Comparison of ENCODE assay signal across 14 cellular contexts in the genomic region with DNA sequence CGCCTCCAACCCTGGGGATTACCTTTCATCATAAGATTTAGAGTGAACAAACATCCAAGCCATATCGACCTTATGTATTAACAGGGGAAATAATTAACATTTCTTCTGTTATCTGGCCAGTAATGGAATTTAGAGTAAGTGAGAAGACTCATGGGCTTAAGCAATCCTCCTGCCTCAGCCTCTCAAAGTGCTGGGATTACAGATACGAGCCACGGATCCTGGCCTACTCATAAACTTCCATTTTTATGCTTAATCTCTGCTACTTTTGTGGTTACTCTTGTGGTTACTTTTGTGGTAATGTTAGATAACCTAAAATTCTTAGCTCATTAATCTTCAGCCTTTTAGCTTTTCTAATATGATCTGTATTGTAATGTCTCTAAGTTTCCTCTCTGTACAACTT.
DNase-seq lines count a peak whose midpoint lies in the region; TF ChIP-seq lines count a peak whose summit lies in the region.
"Had no signal": no experiment of that assay in that cellular context is flagged by ENCODE, and none has a peak within 500 bp of the region (broad histone marks: within the 10 kb centered on the region; RNA-seq: fewer than 3 reads in every experiment).

No MANE protein-coding gene starts in this region.

- H2AFZ ChIP-seq in PC-9 = 0 out of 2 replicates have a peak overlapping the region, but pooled peaks have one; percentile 25

- H3K27ac Mint-ChIP-seq in activated T-helper 1 cell treated with anti-CD3 and anti-CD28 coated beads, Interleukin-12 subunit alpha, Interleukin-12 subunit beta, Interleukin-2, Interleukin-4 antibody, amounts not matched to agents 30 ng/mL and 10 ng/mL and 1 ng/mL, durations not matched to agents 14 hours and 24 hours and 36 hours = no peak overlapping the region
- no peak overlapping the region for H3K27ac Mint-ChIP-seq in activated CD4-positive, alpha-beta T cell treated with anti-CD3 and anti-CD28 coated beads, Interleukin-2, amount 10 ng/mL, durations not matched to agents 7 days and 5 days
- no peak overlapping the region for H3K27ac Mint-ChIP-seq in MCF 10A (ENCODE audit: low read depth, unreplicated experiment)
- H3K27ac Mint-ChIP-seq: CD4-positive, alpha-beta memory T cell; HFFc6 had no signal

- H3K9me3 Mint-ChIP-seq in activated T-helper 1 cell treated with anti-CD3 and anti-CD28 coated beads, Interleukin-12 subunit alpha, Interleukin-12 subunit beta, Interleukin-2, Interleukin-4 antibody, amounts not matched to agents 30 ng/mL and 10 ng/mL and 1 ng/mL, durations not matched to agents 14 hours and 24 hours and 36 hours = no peaks in the 10 kb centered on the region
- no peaks in the 10 kb centered on the region for H3K9me3 Mint-ChIP-seq in activated CD4-positive, alpha-beta T cell treated with anti-CD3 and anti-CD28 coated beads, Interleukin-2, amount 10 ng/mL, durations not matched to agents 7 days and 5 days
- no peaks in the 10 kb centered on the region for H3K9me3 Mint-ChIP-seq in MCF 10A (ENCODE audit: unreplicated experiment)
- H3K9me3 Mint-ChIP-seq: HFFc6 had no signal

- H3K36me3 Mint-ChIP-seq in activated T-helper 1 cell treated with anti-CD3 and anti-CD28 coated beads, Interleukin-12 subunit alpha, Interleukin-12 subunit beta, Interleukin-2, Interleukin-4 antibody, amounts not matched to agents 30 ng/mL and 10 ng/mL and 1 ng/mL, durations not matched to agents 14 hours and 24 hours and 36 hours (ENCODE audit: low read depth) = no peaks in the 10 kb centered on the region
- H3K36me3 Mint-ChIP-seq in activated CD4-positive, alpha-beta T cell treated with anti-CD3 and anti-CD28 coated beads, Interleukin-2, amount 10 ng/mL, durations not matched to agents 7 days and 5 days (ENCODE audit: low read depth) = no peaks in the 10 kb centered on the region
- peaks cover 6% of the 10 kb centered on the region for H3K36me3 Mint-ChIP-seq in MCF 10A (ENCODE audit: insufficient read depth, unreplicated experiment)
- H3K36me3 Mint-ChIP-seq: CD4-positive, alpha-beta memory T cell had no signal

- H3K4me3 Mint-ChIP-seq in activated T-helper 1 cell treated with anti-CD3 and anti-CD28 coated beads, Interleukin-12 subunit alpha, Interleukin-12 subunit beta, Interleukin-2, Interleukin-4 antibody, amounts not matched to agents 30 ng/mL and 10 ng/mL and 1 ng/mL, durations not matched to agents 14 hours and 24 hours and 36 hours = no peak overlapping the region
- no peak overlapping the region for H3K4me3 Mint-ChIP-seq in activated CD4-positive, alpha-beta T cell treated with anti-CD3 and anti-CD28 coated beads, Interleukin-2, amount 10 ng/mL, durations not matched to agents 7 days and 5 days
- no peak overlapping the region for H3K4me3 Mint-ChIP-seq in MCF 10A (ENCODE audit: unreplicated experiment)
- H3K4me3 Mint-ChIP-seq: CD4-positive, alpha-beta memory T cell; HFFc6 had no signal

- CTCF ChIA-PET in PC-9 (lab: Charles Lee) (no interaction called here), MCF 10A (lab: Yijun Ruan, JAX) (no interaction called here)
- CTCF ChIA-PET in activated CD4-positive, alpha-beta T cell treated with anti-CD3 and anti-CD28 coated beads, Interleukin-2, amount 10 ng/mL, durations not matched to agents 7 days and 5 days (lab: Charles Lee) = no interaction called here

- H3K27me3 ChIP-seq in PC-9 (ENCODE audit: insufficient read depth, low read depth) (no peaks in the 10 kb centered on the region), adrenal gland (no peaks in the 10 kb centered on the region)
- H3K27me3 ChIP-seq: BE2C had no signal

- TF ChIP-seq CTCF in PC-9 (conservative IDR thresholded peaks at IDR 0.05) (no peak), fibroblast of the aortic adventitia (IDR thresholded peaks at IDR 0.05; ENCODE audit: insufficient read depth, low read length) (no peak), adrenal gland (IDR thresholded peaks at IDR 0.05) (no peak), MCF 10A (IDR thresholded peaks at IDR 0.05; ENCODE audit: unreplicated experiment) (no peak)

- no peaks in the 10 kb centered on the region for H3F3A ChIP-seq in PC-9 (ENCODE audit: insufficient read depth, low read depth)

- no peak overlapping the region for H3K4me2 ChIP-seq in PC-9

- no peaks in the 10 kb centered on the region for H3K79me2 ChIP-seq in PC-9 (ENCODE audit: low read depth)

- H3K36me3 ChIP-seq in PC-9 (ENCODE audit: low read depth) (no peaks in the 10 kb centered on the region), adrenal gland (replicated peaks in 1 of 2) (no peaks in the 10 kb centered on the region)
- H3K36me3 ChIP-seq: BE2C had no signal

- POLR2A ChIA-PET in PC-9 (lab: Charles Lee; ENCODE audit: unreplicated experiment) = no interaction called here
- POLR2A ChIA-PET in activated CD4-positive, alpha-beta T cell treated with anti-CD3 and anti-CD28 coated beads, Interleukin-2, amount 10 ng/mL, durations not matched to agents 7 days and 5 days (lab: Charles Lee) = no interaction called here
- POLR2A ChIA-PET in MCF 10A (lab: Yijun Ruan, JAX) = interaction anchor here (0.7 kb wide), 1 partner anchor 32 kb away, joined by 3 read pairs; no protein-coding TSS in a partner anchor

- DNase-seq in M059J (ENCODE audit: low read depth) (peak; percentile 3), PC-9 (no peak), fibroblast of the aortic adventitia (ENCODE audit: low read depth) (peak; percentile 3), adrenal gland (no peak), MCF 10A (ENCODE audit: unreplicated experiment) (no peak)
- no peak for DNase-seq in activated T-helper 1 cell treated with anti-CD3 and anti-CD28 coated beads, Interleukin-12 subunit alpha, Interleukin-12 subunit beta, Interleukin-2, Interleukin-4 antibody, amounts not matched to agents 30 ng/mL and 10 ng/mL and 1 ng/mL, durations not matched to agents 14 hours and 24 hours and 36 hours (ENCODE audit: low spot score)
- no peak for DNase-seq in activated CD4-positive, alpha-beta T cell treated with anti-CD3 and anti-CD28 coated beads, Interleukin-2, amount 10 ng/mL, durations not matched to agents 7 days and 5 days
- DNase-seq: BE2C; CD4-positive, alpha-beta memory T cell; DMS79 treated with DMSO at 0.1 percent for 48 hours; GF-D8; HCEC 1CT; HFFc6 had no signal

- H3K4me1 Mint-ChIP-seq in activated T-helper 1 cell treated with anti-CD3 and anti-CD28 coated beads, Interleukin-12 subunit alpha, Interleukin-12 subunit beta, Interleukin-2, Interleukin-4 antibody, amounts not matched to agents 30 ng/mL and 10 ng/mL and 1 ng/mL, durations not matched to agents 14 hours and 24 hours and 36 hours (ENCODE audit: low read depth) = no peaks in the 10 kb centered on the region
- no peaks in the 10 kb centered on the region for H3K4me1 Mint-ChIP-seq in activated CD4-positive, alpha-beta T cell treated with anti-CD3 and anti-CD28 coated beads, Interleukin-2, amount 10 ng/mL, durations not matched to agents 7 days and 5 days
- peaks cover 12% of the 10 kb centered on the region for H3K4me1 Mint-ChIP-seq in MCF 10A (ENCODE audit: insufficient read depth, unreplicated experiment)
- H3K4me1 Mint-ChIP-seq: CD4-positive, alpha-beta memory T cell had no signal

- H3K9me3 ChIP-seq in PC-9 (ENCODE audit: insufficient read depth, low read depth) (no peaks in the 10 kb centered on the region), adrenal gland (replicated peaks in 1 of 3) (no peaks in the 10 kb centered on the region)
- H3K9me3 ChIP-seq: BE2C had no signal

- H3K9me2 ChIP-seq in PC-9 (ENCODE audit: insufficient read depth) = no peaks in the 10 kb centered on the region; the same call in 1 of the 2 replicates

- BruUV-seq in PC-9 (replicated peaks; lab: Mats Ljungman, UMichigan) (no TSS peak), MCF 10A (replicated peaks; lab: Mats Ljungman, UMichigan) (no TSS peak)

- WGBS in adrenal gland, 4 donors = 78 to 89% (median 84%) methylated on average over 4 of the region's 4 CpGs

- intact Hi-C loops in PC-9 (cut with micrococcal nuclease; ENCODE audit: unreplicated experiment) (no loop called here), adrenal gland (cut with DNase I) (no loop called here), MCF 10A (cut with micrococcal nuclease) (no loop called here)
- intact Hi-C loops in activated T-helper 1 cell treated with anti-CD3 and anti-CD28 coated beads, Interleukin-12 subunit alpha, Interleukin-12 subunit beta, Interleukin-2, Interleukin-4 antibody, amounts not matched to agents 30 ng/mL and 10 ng/mL and 1 ng/mL, durations not matched to agents 14 hours and 24 hours and 36 hours (cut with micrococcal nuclease) = no loop called here

- no peaks in the 10 kb centered on the region for H3K27me3 Mint-ChIP-seq in activated T-helper 1 cell treated with anti-CD3 and anti-CD28 coated beads, Interleukin-12 subunit alpha, Interleukin-12 subunit beta, Interleukin-2, Interleukin-4 antibody, amounts not matched to agents 30 ng/mL and 10 ng/mL and 1 ng/mL, durations not matched to agents 14 hours and 24 hours and 36 hours (ENCODE audit: insufficient read depth)
- H3K27me3 Mint-ChIP-seq in activated CD4-positive, alpha-beta T cell treated with anti-CD3 and anti-CD28 coated beads, Interleukin-2, amount 10 ng/mL, durations not matched to agents 7 days and 5 days = no peaks in the 10 kb centered on the region
- H3K27me3 Mint-ChIP-seq in MCF 10A (ENCODE audit: insufficient read depth, unreplicated experiment) = no peaks in the 10 kb centered on the region
- H3K27me3 Mint-ChIP-seq: CD4-positive, alpha-beta memory T cell had no signal

- H3K27ac ChIP-seq in PC-9 (no peak overlapping the region), adrenal gland (no peak overlapping the region)
- H3K27ac ChIP-seq: C4-2B had no signal

- no peaks in the 10 kb centered on the region for H4K20me1 ChIP-seq in PC-9 (ENCODE audit: insufficient read depth)

- H3K4me3 ChIP-seq in PC-9 = no peak overlapping the region
- H3K4me3 ChIP-seq in fibroblast of the aortic adventitia (ENCODE audit: low read depth, low read length) = no peak overlapping the region
- no peak overlapping the region for H3K4me3 ChIP-seq in adrenal gland

- TF ChIP-seq POLR2A in adrenal gland (IDR thresholded peaks at IDR 0.05) = no peak

- H3K4me1 ChIP-seq in PC-9 (replicated peaks; ENCODE audit: insufficient read depth) (no peaks in the 10 kb centered on the region), adrenal gland (replicated peaks in 1 of 2) (no peaks in the 10 kb centered on the region)
- H3K4me1 ChIP-seq: BE2C had no signal

Comparison
In these comparisons a context has a peak if more than half of its experiments do, and no peak if none do; other contexts are left out.
1. DNase-seq: peak in M059J (single experiment) and fibroblast of the aortic adventitia (single experiment); none in PC-9 (0 of 2), adrenal gland (0 of 7), activated T-helper 1 cell treated with anti-CD3 and anti-CD28 coated beads, Interleukin-12 subunit alpha, Interleukin-12 subunit beta, Interleukin-2, Interleukin-4 antibody, amounts not matched to agents 30 ng/mL and 10 ng/mL and 1 ng/mL, durations not matched to agents 14 hours and 24 hours and 36 hours (single experiment), activated CD4-positive, alpha-beta T cell treated with anti-CD3 and anti-CD28 coated beads, Interleukin-2, amount 10 ng/mL, durations not matched to agents 7 days and 5 days (single experiment) and MCF 10A (single experiment).